15 cellular contexts compared by ENCODE assay signal in genomic region chrX:72057844-72058243, GRCh38.
"Had no signal": no experiment of that assay in that cellular context is flagged by ENCODE, and none has a peak within 500 bp of the region (broad histone marks: within the 10 kb centered on the region; RNA-seq: fewer than 3 reads in every experiment).

No MANE protein-coding gene starts in this region.

- H3K27me3 ChIP-seq: body of pancreas, upper lobe of right lung had no signal

- H3K36me3 ChIP-seq: lower lobe of right lung, upper lobe of right lung had no signal

- DNase-seq: activated CD4-positive, alpha-beta T cell treated with anti-CD3 and anti-CD28 coated beads for 48 hours; activated CD4-positive, CD25-positive, alpha-beta regulatory T cell; activated CD8-positive, alpha-beta memory T cell treated with anti-CD3 and anti-CD28 coated beads, Interleukin-2, amount 50 U/mL, for 4 hours; activated CD8-positive, alpha-beta T cell treated with anti-CD3 and anti-CD28 coated beads, Interleukin-2, amount 10 ng/mL, durations not matched to agents 7 days and 5 days; activated effector memory CD4-positive, alpha-beta T cell treated with Interleukin-2 at 50 U/mL for 16 hours; activated T-cell treated with anti-CD3 and anti-CD28 coated beads, Interleukin-2, amount 50 U/mL, for 48 hours; amygdala; effector memory CD8-positive, alpha-beta T cell; lower lobe of right lung; naive thymus-derived CD8-positive, alpha-beta T cell; stimulated activated CD4-positive, alpha-beta T cell treated with anti-CD3 and anti-CD28 coated beads, Interleukin-1b, Interleukin-23, amount 100 ng/mL, for 48 hours; stimulated activated CD8-positive, alpha-beta memory T cell treated with anti-CD3 and anti-CD28 coated beads, Interleukin-4, amount 100 ng/mL, for 48 hours; stimulated activated naive CD4-positive, alpha-beta T cell; upper lobe of right lung had no signal

- H3K9me3 ChIP-seq: body of pancreas, lower lobe of right lung, upper lobe of right lung had no signal

- H3K4me3 ChIP-seq: body of pancreas, lower lobe of right lung, upper lobe of right lung had no signal

- ATAC-seq: activated CD8-positive, alpha-beta T cell treated with anti-CD3 and anti-CD28 coated beads, Interleukin-2, amount 10 ng/mL, durations not matched to agents 7 days and 5 days; body of pancreas; effector memory CD8-positive, alpha-beta T cell; naive thymus-derived CD8-positive, alpha-beta T cell had no signal

- H3K27ac ChIP-seq: body of pancreas, lower lobe of right lung, upper lobe of right lung had no signal
